ENCODE assay signal across 1 cellular context in the genomic region with DNA sequence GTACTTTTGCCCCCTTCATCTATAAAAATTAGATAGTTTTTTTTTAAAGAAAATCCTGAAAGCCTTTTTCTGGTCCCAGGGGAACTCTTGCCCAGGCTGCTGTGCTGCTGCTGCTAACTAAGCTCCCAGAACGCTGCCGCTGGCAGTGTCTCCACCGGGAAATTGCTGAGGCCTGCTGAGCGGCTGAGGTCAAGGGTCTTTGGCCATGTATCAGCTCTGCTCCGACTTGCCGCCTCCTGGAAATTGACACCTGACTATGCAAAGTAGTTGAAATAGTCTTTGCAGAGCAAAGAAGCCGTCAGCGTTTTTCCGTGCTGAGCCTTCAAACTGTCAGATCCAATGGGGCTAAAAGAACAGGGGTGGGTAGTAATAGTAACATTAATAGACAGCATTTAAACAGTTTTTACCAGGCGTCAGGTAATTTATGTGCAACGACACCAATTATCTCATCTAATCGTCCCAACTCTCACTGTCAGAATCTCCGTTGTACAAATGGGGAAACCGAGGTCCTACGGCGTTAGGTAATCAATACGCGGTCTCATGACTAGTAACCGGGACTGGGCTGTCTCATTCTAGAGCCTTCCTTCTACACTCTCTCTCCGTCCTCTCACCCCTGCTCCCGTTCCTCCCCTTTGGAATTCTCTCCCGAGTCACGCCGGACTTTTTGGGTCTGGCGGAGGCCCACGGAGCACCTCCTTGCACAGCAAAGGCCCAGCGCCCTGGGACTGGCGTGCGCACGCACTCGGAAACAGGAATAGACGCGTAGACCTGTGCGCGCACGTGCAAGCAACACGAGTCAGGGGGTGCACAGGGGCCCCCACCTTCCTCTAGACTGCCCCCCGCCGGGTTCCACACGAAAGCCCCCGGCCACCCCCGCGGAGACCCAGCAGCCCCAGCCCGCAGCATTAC.
TF ChIP-seq lines count a peak whose summit lies in the region.

No MANE protein-coding gene starts in this region.

TF ChIP-seq in HCT116, 20 proteins besides CTCF, POLR2A, EP300 and RAD21 (continued from another document):
- TF ChIP-seq SIN3A (IDR thresholded peaks at IDR 0.05; ENCODE audit: low read depth) (peak; percentile 10; the same call in 1 of the 2 replicates), JUND (IDR thresholded peaks at IDR 0.05) (no peak), ATF3 (IDR thresholded peaks at IDR 0.05) (no peak)
